ENCODE assay signal across 2 cellular contexts in genomic region chr19:1307755-1308303, GRCh38.
A peak's percentile ranks its signal among the peaks of the same experiment; 100 is the strongest.
TF ChIP-seq lines count a peak whose summit lies in the region.

No MANE protein-coding gene starts in this region.

TF ChIP-seq in Ishikawa, 13 proteins besides CTCF, POLR2A, EP300 and RAD21:
- no peak for TF ChIP-seq TEAD4 (IDR thresholded peaks at IDR 0.05)
- no peak for TF ChIP-seq USF1 (IDR thresholded peaks at IDR 0.05)
- no peak for TF ChIP-seq NFIC (IDR thresholded peaks at IDR 0.05)
- TF ChIP-seq ZBTB7A (IDR thresholded peaks at IDR 0.05; ENCODE audit: low read depth) = peak; percentile 38; the same call in 1 of the 2 replicates
TF ChIP-seq in Ishikawa: peak in this region for 1.

TF ChIP-seq in K562, 482 proteins besides CTCF, POLR2A, EP300 and RAD21:
- TF ChIP-seq E2F1 (CRISPR knock-in tag; IDR thresholded peaks at IDR 0.05) = peak; percentile 21; the same call in 1 of the 2 replicates
- peak; percentile 96 for TF ChIP-seq ZNF121 (CRISPR knock-in tag; conservative IDR thresholded peaks at IDR 0.05)
- TF ChIP-seq TEAD1 (CRISPR knock-in tag; IDR thresholded peaks at IDR 0.05) = peak in 1 of 2 experiments; percentile 51; a peak in 1 of 4 replicates
- TF ChIP-seq DLX4 (CRISPR knock-in tag; IDR thresholded peaks at IDR 0.05) = no peak
- TF ChIP-seq IRF9 (tag; IDR thresholded peaks at IDR 0.05) = no peak
- TF ChIP-seq FOXM1 (IDR thresholded peaks at IDR 0.05; ENCODE audit: low read depth) = no peak
- no peak for TF ChIP-seq FOXM1 (CRISPR knock-in tag; IDR thresholded peaks at IDR 0.05; ENCODE audit: low read depth)
- 0 out of 2 replicates have a peak, but pooled peaks have one; percentile 36 for TF ChIP-seq ZBTB40 (IDR thresholded peaks at IDR 0.05)
- TF ChIP-seq ZBTB40 (CRISPR knock-in tag; IDR thresholded peaks at IDR 0.05) = no peak
- no peak for TF ChIP-seq KAT2B (IDR thresholded peaks at IDR 0.05; ENCODE audit: low read depth, low read length)
- TF ChIP-seq HCFC1 (IDR thresholded peaks at IDR 0.05; ENCODE audit: low read depth, low read length) = no peak
- peak; percentile 29; the same call in 1 of the 2 replicates for TF ChIP-seq BCOR (IDR thresholded peaks at IDR 0.05)
